34 cellular contexts compared by ENCODE assay signal in genomic region chr11:105619556-105619955, GRCh38. TPM values are rescaled to one million over a fixed set of nuclear protein-coding genes. Genes with fewer than 3 reads are reported as not detected.
"Had no signal": no experiment of that assay in that cellular context is flagged by ENCODE, and none has a peak within 500 bp of the region (broad histone marks: within the 10 kb centered on the region; RNA-seq: fewer than 3 reads in every experiment).

No MANE protein-coding gene starts in this region.

- H3K9me3 Mint-ChIP-seq: activated B cell treated with CpG ODN at 0.5 μM for 24 hours; activated CD4-positive, alpha-beta memory T cell treated with anti-CD3 and anti-CD28 coated beads for 36 hours; activated CD4-positive, alpha-beta T cell treated with anti-CD3 and anti-CD28 coated beads, Interleukin-2, amount 10 ng/mL, durations not matched to agents 24 days and 14 days; activated CD8-positive, alpha-beta T cell treated with anti-CD3 and anti-CD28 coated beads for 36 hours; activated naive CD4-positive, alpha-beta T cell treated with anti-CD3 and anti-CD28 coated beads for 36 hours; activated naive CD4-positive, alpha-beta T cell treated with anti-CD3 and anti-CD28 coated beads, Interleukin-2, amount 50 U/mL, for 72 hours; activated naive CD8-positive, alpha-beta T cell treated with anti-CD3 and anti-CD28 coated beads for 36 hours; activated T-helper 2 cell treated with anti-CD3 and anti-CD28 coated beads, Interferon-gamma antibody, Interleukin-2, Interleukin-4, amounts not matched to agents 10 μg/mL and 5 μg/mL and 100 μg/mL, durations not matched to agents 14 hours and 24 hours and 36 hours; central memory CD8-positive, alpha-beta T cell; T-helper 1 cell treated with Interleukin-12 subunit alpha and Interleukin-12 subunit beta and Interleukin-4 antibody, amounts not matched to agents 30 μg/mL and 1 μg/mL, for 36 hours; T-helper 2 cell treated with Interferon-gamma antibody and Interleukin-4, amounts not matched to agents 5 μg/mL and 100 μg/mL, for 36 hours had no signal

- H3K27me3 ChIP-seq: adrenal gland, cardiac muscle cell had no signal

- H3K9me3 ChIP-seq: adrenal gland had no signal

- H3K4me1 ChIP-seq: adrenal gland had no signal

- H3K36me3 ChIP-seq: adrenal gland, cardiac muscle cell had no signal

- H3K27me3 Mint-ChIP-seq: activated B cell treated with CpG ODN at 0.5 μM for 24 hours; activated CD4-positive, alpha-beta memory T cell treated with anti-CD3 and anti-CD28 coated beads for 36 hours; activated CD4-positive, alpha-beta T cell treated with anti-CD3 and anti-CD28 coated beads, Interleukin-2, amount 10 ng/mL, durations not matched to agents 24 days and 14 days; activated CD8-positive, alpha-beta T cell treated with anti-CD3 and anti-CD28 coated beads for 36 hours; activated naive CD8-positive, alpha-beta T cell treated with anti-CD3 and anti-CD28 coated beads for 36 hours; brain; central memory CD8-positive, alpha-beta T cell had no signal

- H3K4me3 ChIP-seq: adrenal gland, cardiac muscle cell had no signal

- H3K36me3 Mint-ChIP-seq: activated CD4-positive, alpha-beta memory T cell treated with anti-CD3 and anti-CD28 coated beads for 36 hours; activated naive CD4-positive, alpha-beta T cell treated with anti-CD3 and anti-CD28 coated beads, Interleukin-2, amount 50 U/mL, for 72 hours; activated naive CD8-positive, alpha-beta T cell treated with anti-CD3 and anti-CD28 coated beads for 36 hours had no signal

- H3K4me1 Mint-ChIP-seq: activated B cell treated with CpG ODN at 0.5 μM for 24 hours; activated CD4-positive, alpha-beta T cell treated with anti-CD3 and anti-CD28 coated beads, Interleukin-2, amount 10 ng/mL, durations not matched to agents 24 days and 14 days; activated naive CD8-positive, alpha-beta T cell treated with anti-CD3 and anti-CD28 coated beads for 36 hours; central memory CD8-positive, alpha-beta T cell had no signal

- ATAC-seq: activated CD8-positive, alpha-beta T cell treated with anti-CD3 and anti-CD28 coated beads for 36 hours; activated naive CD4-positive, alpha-beta T cell treated with anti-CD3 and anti-CD28 coated beads, Interleukin-2, amount 50 U/mL, for 72 hours had no signal

- H3K4me3 Mint-ChIP-seq: activated B cell treated with CpG ODN at 0.5 μM for 24 hours; activated CD4-positive, alpha-beta memory T cell treated with anti-CD3 and anti-CD28 coated beads for 36 hours; activated CD4-positive, alpha-beta T cell treated with anti-CD3 and anti-CD28 coated beads, Interleukin-2, amount 10 ng/mL, durations not matched to agents 24 days and 14 days; activated CD8-positive, alpha-beta T cell treated with anti-CD3 and anti-CD28 coated beads for 36 hours; activated naive CD4-positive, alpha-beta T cell treated with anti-CD3 and anti-CD28 coated beads for 36 hours; activated naive CD8-positive, alpha-beta T cell treated with anti-CD3 and anti-CD28 coated beads for 36 hours; brain; central memory CD8-positive, alpha-beta T cell; T-helper 1 cell treated with Interleukin-12 subunit alpha and Interleukin-12 subunit beta and Interleukin-4 antibody, amounts not matched to agents 30 μg/mL and 1 μg/mL, for 36 hours; T-helper 2 cell treated with Interferon-gamma antibody and Interleukin-4, amounts not matched to agents 5 μg/mL and 100 μg/mL, for 36 hours had no signal

- DNase-seq: activated B cell treated with CpG ODN at 0.5 μM for 24 hours; activated CD4-positive, alpha-beta memory T cell treated with anti-CD3 and anti-CD28 coated beads for 36 hours; activated CD4-positive, alpha-beta T cell treated with anti-CD3 and anti-CD28 coated beads for 4 hours; activated CD4-positive, alpha-beta T cell treated with anti-CD3 and anti-CD28 coated beads, Interleukin-2, amount 10 ng/mL, durations not matched to agents 24 days and 14 days; activated CD4-positive, alpha-beta T cell treated with anti-CD3 and anti-CD28 coated beads, Interleukin-2, amount 50 U/mL, for 1 hour; activated CD4-positive, alpha-beta T cell treated with anti-CD3 and anti-CD28 coated beads, Interleukin-2, amount 50 U/mL, for 4 hours; activated CD4-positive, CD25-positive, alpha-beta regulatory T cell treated with anti-CD3 and anti-CD28 coated beads, Interleukin-2, amount 50 U/mL, for 72 hours; activated CD8-positive, alpha-beta memory T cell treated with anti-CD3 and anti-CD28 coated beads, Interleukin-2, amount 50 U/mL, for 4 hours; activated CD8-positive, alpha-beta T cell treated with anti-CD3 and anti-CD28 coated beads for 36 hours; activated effector memory CD4-positive, alpha-beta T cell treated with Interleukin-2 at 50 U/mL for 16 hours; activated gamma-delta T cell; activated naive CD4-positive, alpha-beta T cell treated with anti-CD3 and anti-CD28 coated beads for 36 hours; activated naive CD4-positive, alpha-beta T cell treated with anti-CD3 and anti-CD28 coated beads, Interleukin-2, amount 50 U/mL, for 16 hours; activated naive CD8-positive, alpha-beta T cell treated with anti-CD3 and anti-CD28 coated beads for 36 hours; activated T-cell treated with anti-CD3 and anti-CD28 coated beads for 4 hours; activated T-cell treated with anti-CD3 and anti-CD28 coated beads, Interleukin-2, amount 50 U/mL, for 1 hour; activated T-cell treated with anti-CD3 and anti-CD28 coated beads, Interleukin-2, amount 50 U/mL, for 48 hours; adrenal gland; amniotic stem cell; aorta; SW 1271; T-helper 1 cell; T-helper 2 cell; T-helper 9 cell had no signal

- H3K27ac Mint-ChIP-seq: activated B cell treated with CpG ODN at 0.5 μM for 24 hours; activated CD4-positive, alpha-beta memory T cell treated with anti-CD3 and anti-CD28 coated beads for 36 hours; activated CD4-positive, alpha-beta T cell treated with anti-CD3 and anti-CD28 coated beads, Interleukin-2, amount 10 ng/mL, durations not matched to agents 24 days and 14 days; activated CD8-positive, alpha-beta T cell treated with anti-CD3 and anti-CD28 coated beads for 36 hours; activated naive CD4-positive, alpha-beta T cell treated with anti-CD3 and anti-CD28 coated beads for 36 hours; activated naive CD4-positive, alpha-beta T cell treated with anti-CD3 and anti-CD28 coated beads, Interleukin-2, amount 50 U/mL, for 72 hours; activated naive CD8-positive, alpha-beta T cell treated with anti-CD3 and anti-CD28 coated beads for 36 hours; activated T-helper 2 cell treated with anti-CD3 and anti-CD28 coated beads, Interferon-gamma antibody, Interleukin-2, Interleukin-4, amounts not matched to agents 10 μg/mL and 5 μg/mL and 100 μg/mL, durations not matched to agents 14 hours and 24 hours and 36 hours; brain; T-helper 1 cell treated with Interleukin-12 subunit alpha and Interleukin-12 subunit beta and Interleukin-4 antibody, amounts not matched to agents 30 μg/mL and 1 μg/mL, for 36 hours; T-helper 2 cell treated with Interferon-gamma antibody and Interleukin-4, amounts not matched to agents 5 μg/mL and 100 μg/mL, for 36 hours had no signal

- H3K27ac ChIP-seq: adrenal gland, cardiac muscle cell, VCaP had no signal

RNA-seq across cellular contexts. Expression of gene GRIA4, which starts 9.7 kb away (rescaled TPM):
- total RNA-seq: activated B cell treated with CpG ODN at 0.5 μM for 24 hours; activated CD4-positive, alpha-beta memory T cell treated with anti-CD3 and anti-CD28 coated beads for 36 hours; activated CD4-positive, alpha-beta T cell treated with anti-CD3 and anti-CD28 coated beads, Interleukin-2, amount 10 ng/mL, durations not matched to agents 24 days and 14 days; activated CD8-positive, alpha-beta memory T cell treated with anti-CD3 and anti-CD28 coated beads for 36 hours; activated CD8-positive, alpha-beta T cell treated with anti-CD3 and anti-CD28 coated beads for 36 hours; activated naive CD4-positive, alpha-beta T cell treated with anti-CD3 and anti-CD28 coated beads for 36 hours; activated naive CD4-positive, alpha-beta T cell treated with anti-CD3 and anti-CD28 coated beads, Interleukin-2, amount 50 U/mL, for 72 hours; activated naive CD8-positive, alpha-beta T cell treated with anti-CD3 and anti-CD28 coated beads for 36 hours; activated T-helper 2 cell treated with anti-CD3 and anti-CD28 coated beads, Interferon-gamma antibody, Interleukin-2, Interleukin-4, amounts not matched to agents 10 μg/mL and 5 μg/mL and 100 μg/mL, durations not matched to agents 14 hours and 24 hours and 36 hours; bronchial epithelial cell had no signal
